Comparison of ENCODE assay signal across 23 cellular contexts in genomic region chr11:6747097-6747662, GRCh38. TPM values are rescaled to one million over a fixed set of nuclear protein-coding genes. Genes with fewer than 3 reads are reported as not detected.
DNase-seq lines count a peak whose midpoint lies in the region; ATAC-seq, FAIRE-seq and TF ChIP-seq lines count a peak whose summit lies in the region.
"Had no signal": no experiment of that assay in that cellular context is flagged by ENCODE, and none has a peak within 500 bp of the region (broad histone marks: within the 10 kb centered on the region; RNA-seq: fewer than 3 reads in every experiment).

No MANE protein-coding gene starts in this region.

- peaks cover 39% of the 10 kb centered on the region for H3K4me1 Mint-ChIP-seq in CD8-positive, alpha-beta T cell (ENCODE audit: low read depth)

- CTCF ChIA-PET in CD8-positive, alpha-beta T cell (lab: Charles Lee) = interaction anchor here (0.8 to 16.6 kb wide), 9 partner anchors 8 to 241 kb away, joined by 3 to 447 read pairs (median 4); partner anchors contain the start of gene MRPL17

- DNase-seq in CD8-positive, alpha-beta T cell = no peak
- peak; percentile 45 for DNase-seq in KBM-7
- no peak for DNase-seq in small intestine
- DNase-seq in NCI-H69 (lab: John Stamatoyannopoulos, UW) = no peak
- DNase-seq in brain microvascular endothelial cell = no peak
- DNase-seq: activated CD4-positive, alpha-beta T cell treated with anti-CD3 and anti-CD28 coated beads for 48 hours; activated CD8-positive, alpha-beta memory T cell treated with anti-CD3 and anti-CD28 coated beads, Interleukin-2, amount 50 U/mL, for 48 hours; activated gamma-delta T cell; hypothalamus; NCI-H1694 treated with DMSO at 0.1 percent for 48 hours; NCI-H774; right lobe of liver; stimulated activated CD4-positive, alpha-beta T cell treated with anti-CD3 and anti-CD28 coated beads, Interleukin-2, amount 100 ng/mL, for 24 hours had no signal

- H3K36me3 ChIP-seq in CD8-positive, alpha-beta T cell (ENCODE audit: insufficient read depth, low read length) = no peaks in the 10 kb centered on the region
- H3K36me3 ChIP-seq in duodenal mucosa (ENCODE audit: control insufficient read depth in 1 of 2, insufficient read depth in 2 of 2, low read length in 2 of 2) (no peaks in the 10 kb centered on the region), small intestine (ENCODE audit: control insufficient read depth in 2 of 2, insufficient read depth in 2 of 2, low read length in 2 of 2) (no peaks in the 10 kb centered on the region), brain microvascular endothelial cell (replicated peaks) (no peaks in the 10 kb centered on the region)
- H3K36me3 ChIP-seq: right lobe of liver, tibial nerve had no signal

- H3K9me3 ChIP-seq in CD8-positive, alpha-beta T cell (ENCODE audit: low read length) = no peaks in the 10 kb centered on the region
- H3K9me3 ChIP-seq in duodenal mucosa (ENCODE audit: control insufficient read depth in 1 of 2, low read length in 2 of 2) = no peaks in the 10 kb centered on the region
- H3K9me3 ChIP-seq in small intestine (ENCODE audit: control insufficient read depth, low read depth) = no peaks in the 10 kb centered on the region
- H3K9me3 ChIP-seq: right lobe of liver, tibial nerve had no signal

- intact Hi-C loops in CD8-positive, alpha-beta T cell (cut with DNase I, micrococcal nuclease) = loop anchor here (2.0 to 10.0 kb wide), 6 partner anchors 130 to 1938 kb away; partner anchors contain the start of genes FHIP1B (in 1 of the 2), PPFIBP2 (in 1 of the 2), RPL27A (in 1 of the 2) and TPP1 (in 1 of the 2)

- no peaks in the 10 kb centered on the region for H3K27me3 Mint-ChIP-seq in CD8-positive, alpha-beta T cell (ENCODE audit: low read depth)
- H3K27me3 Mint-ChIP-seq: IgD-negative memory B cell; memory B cell; natural killer cell treated with Interleukin-12 subunit alpha and Interleukin-12 subunit beta and Interleukin-15 and Interleukin-18, amount 100 ng/mL, for 72 hours; T-cell had no signal

- peaks cover 11% of the 10 kb centered on the region for H3K36me3 Mint-ChIP-seq in CD8-positive, alpha-beta T cell
- H3K36me3 Mint-ChIP-seq: IgD-negative memory B cell had no signal

- peak; percentile 8 for ATAC-seq in CD8-positive, alpha-beta T cell
- no peak for ATAC-seq in HG02610 (IDR thresholded peaks at IDR 0.05; ENCODE audit: unreplicated experiment)

- no peaks in the 10 kb centered on the region for H3K27me3 ChIP-seq in CD8-positive, alpha-beta T cell (ENCODE audit: insufficient read depth, low read length)
- no peaks in the 10 kb centered on the region for H3K27me3 ChIP-seq in duodenal mucosa (ENCODE audit: control insufficient read depth in 1 of 2, insufficient read depth in 2 of 2, low read length in 2 of 2)
- H3K27me3 ChIP-seq in small intestine (ENCODE audit: control insufficient read depth in 2 of 2, insufficient read depth in 2 of 2, low read length in 2 of 2) = no peaks in the 10 kb centered on the region
- no peaks in the 10 kb centered on the region for H3K27me3 ChIP-seq in brain microvascular endothelial cell (replicated peaks)
- H3K27me3 ChIP-seq: right lobe of liver, tibial nerve had no signal

- H3K4me3 ChIP-seq in CD8-positive, alpha-beta T cell (ENCODE audit: low read depth, low read length) = peak overlapping the region; percentile 65
- H3K4me3 ChIP-seq in duodenal mucosa (ENCODE audit: low read depth in 1 of 2, low read length in 2 of 2) (peak overlapping the region in 1 of 2 donors; percentile 60), small intestine (ENCODE audit: low read depth in 1 of 2, low read length in 2 of 2) (no peak overlapping the region), brain microvascular endothelial cell (ENCODE audit: low read depth, low read length) (no peak overlapping the region)

- peaks cover 50% of the 10 kb centered on the region for H3K4me1 ChIP-seq in CD8-positive, alpha-beta T cell (ENCODE audit: insufficient read depth, low read length)
- H3K4me1 ChIP-seq in duodenal mucosa (ENCODE audit: control insufficient read depth in 1 of 2, insufficient read depth in 2 of 2, low read length in 2 of 2) = peaks cover 4 to 16% of the 10 kb centered on the region in 2 donors
- H3K4me1 ChIP-seq in small intestine (ENCODE audit: control insufficient read depth in 2 of 2, insufficient read depth in 1 of 2, low read depth in 1 of 2, low read length in 1 of 2) = no peaks in the 10 kb centered on the region
- H3K4me1 ChIP-seq: parathyroid adenoma, right lobe of liver, tibial nerve had no signal

- peak overlapping the region; percentile 69 for H3K27ac ChIP-seq in CD8-positive, alpha-beta T cell (ENCODE audit: low read depth, low read length)
- H3K27ac ChIP-seq in duodenal mucosa (ENCODE audit: low read depth, low read length) (peak overlapping the region; percentile 80), small intestine (ENCODE audit: low read depth in 1 of 2, low read length in 1 of 2) (peak overlapping the region; percentile 41 to 84), brain microvascular endothelial cell (no peak overlapping the region)

- in situ Hi-C loops in KBM-7 (cut with MboI; ENCODE audit: low pct_unique_long_range_greater_than_20kb, low sequenced_read_pairs) (no loop called here), brain microvascular endothelial cell (cut with HindIII; ENCODE audit: low pct_ligation_motif_present, low sequenced_read_pairs) (no loop called here)

- no peak for FAIRE-seq in small intestine (lab: Jason Lieb, UNC)
- FAIRE-seq: islet of Langerhans, TTC549 had no signal

- no peak for TF ChIP-seq CTCF in CD8-positive, alpha-beta T cell (IDR thresholded peaks at IDR 0.05)
- TF ChIP-seq CTCF in brain microvascular endothelial cell (IDR thresholded peaks at IDR 0.05; ENCODE audit: low read depth, low read length, missing control alignments) = no peak

- H3K27ac Mint-ChIP-seq in CD8-positive, alpha-beta T cell = no peak overlapping the region
- H3K27ac Mint-ChIP-seq: memory B cell; natural killer cell treated with Interleukin-12 subunit alpha and Interleukin-12 subunit beta and Interleukin-15 and Interleukin-18, amount 100 ng/mL, for 72 hours; T-cell had no signal

- POLR2A ChIA-PET in CD8-positive, alpha-beta T cell (lab: Charles Lee) = interaction anchor here (0.7 to 4.3 kb wide), 6 partner anchors 9 to 135 kb away, joined by 4 to 20 read pairs (median 8); partner anchors contain the start of genes MRPL17 and TAF10

- WGBS in small intestine, 3 donors = 73 to 86% (median 74%) methylated on average over 3 of the region's 3 CpGs

- H3K9me3 Mint-ChIP-seq in CD8-positive, alpha-beta T cell = no peaks in the 10 kb centered on the region
- H3K9me3 Mint-ChIP-seq: IgD-negative memory B cell; memory B cell; natural killer cell treated with Interleukin-12 subunit alpha and Interleukin-12 subunit beta and Interleukin-15 and Interleukin-18, amount 100 ng/mL, for 72 hours; T-cell had no signal

- no peak overlapping the region for H3K4me3 Mint-ChIP-seq in CD8-positive, alpha-beta T cell
- H3K4me3 Mint-ChIP-seq: memory B cell; natural killer cell treated with Interleukin-12 subunit alpha and Interleukin-12 subunit beta and Interleukin-15 and Interleukin-18, amount 100 ng/mL, for 72 hours had no signal

- H3K9ac ChIP-seq in duodenal mucosa (ENCODE audit: low read depth in 1 of 2, low read length in 2 of 2) = peak overlapping the region in 1 of 2 donors; percentile 28
- H3K9ac ChIP-seq: parathyroid adenoma had no signal

RNA-seq across cellular contexts. Expression of gene OR2AG2, which starts 24.6 kb away (rescaled TPM):
- total RNA-seq in CD8-positive, alpha-beta T cell = not detected
- under 1 TPM in 1 of 3 donors, not detected in 2; 0.09 TPM for polyA plus RNA-seq in small intestine
- total RNA-seq: T-cell had no signal
- polyA plus RNA-seq: IgD-negative memory B cell had no signal

RNA-seq across cellular contexts. Expression of gene OR2AG1, which starts 35.6 kb away (rescaled TPM):
- not detected for total RNA-seq in CD8-positive, alpha-beta T cell
- polyA plus RNA-seq in small intestine = not detected
- total RNA-seq: natural killer cell treated with Interleukin-12 subunit alpha and Interleukin-12 subunit beta and Interleukin-15 and Interleukin-18, amount 100 ng/mL, for 72 hours; right lobe of liver; T-cell; tibial nerve had no signal
- polyA plus RNA-seq: IgD-negative memory B cell had no signal

RNA-seq across cellular contexts. Expression of gene OR6A2, which starts 52.3 kb away (rescaled TPM):
- not detected for total RNA-seq in CD8-positive, alpha-beta T cell
- polyA plus RNA-seq in small intestine = not detected
- polyA plus RNA-seq: IgD-negative memory B cell had no signal
